ENCODE assay signal across 27 cellular contexts in genomic region chrX:9390121-9390520, GRCh38.
"Had no signal": no experiment of that assay in that cellular context is flagged by ENCODE, and none has a peak within 500 bp of the region (broad histone marks: within the 10 kb centered on the region; RNA-seq: fewer than 3 reads in every experiment).

No MANE protein-coding gene starts in this region.

- H3K36me3 ChIP-seq: adrenal gland, ascending aorta, esophagus squamous epithelium, left ventricle myocardium inferior, neutrophil, right lobe of liver, uterus, WERI-Rb-1 had no signal

- H3K27me3 ChIP-seq: adrenal gland, ascending aorta, esophagus squamous epithelium, neutrophil, right lobe of liver, uterus had no signal

- H3K27ac ChIP-seq: adrenal gland, ascending aorta, epithelial cell of prostate, esophagus squamous epithelium, left ventricle myocardium inferior, neutrophil, right lobe of liver, uterus, WERI-Rb-1 had no signal

- H3K4me3 ChIP-seq: adrenal gland, ascending aorta, esophagus squamous epithelium, left ventricle myocardium inferior, lung, mucosa of descending colon, right lobe of liver, uterus had no signal

- DNase-seq: activated CD4-positive, alpha-beta T cell treated with anti-CD3 and anti-CD28 coated beads for 48 hours; activated CD4-positive, alpha-beta T cell treated with anti-CD3 and anti-CD28 coated beads, Interleukin-2, amount 50 U/mL, for 48 hours; activated CD8-positive, alpha-beta memory T cell treated with anti-CD3 and anti-CD28 coated beads for 24 hours; activated effector memory CD4-positive, alpha-beta T cell treated with anti-CD3 and anti-CD28 coated beads, Interleukin-2, amount 50 U/mL, for 16 hours; activated naive CD4-positive, alpha-beta T cell treated with anti-CD3 and anti-CD28 coated beads for 36 hours; activated naive CD8-positive, alpha-beta T cell treated with anti-CD3 and anti-CD28 coated beads for 36 hours; activated T-cell treated with anti-CD3 and anti-CD28 coated beads, Interleukin-2, amount 50 U/mL, for 1 hour; adrenal gland; central memory CD4-positive, alpha-beta T cell; esophagus squamous epithelium; left ventricle myocardium inferior; mesendoderm; mucosa of descending colon; nephron progenitor cell; right lobe of liver; small intestine; stimulated activated CD4-positive, alpha-beta T cell treated with anti-CD3 and anti-CD28 coated beads, Interleukin-4, amount 100 ng/mL, for 24 hours; substantia nigra; T-helper 9 cell; uterus; WERI-Rb-1 had no signal

- ATAC-seq: activated CD4-positive, CD25-positive, alpha-beta regulatory T cell treated with anti-CD3 and anti-CD28 coated beads, Interleukin-2, amount 50 U/mL, for 24 hours; right lobe of liver; stimulated activated effector memory CD8-positive, alpha-beta T cell treated with anti-CD3 and anti-CD28 coated beads, Interleukin-12 subunit alpha, Interleukin-12 subunit beta, amount 100 ng/mL, for 72 hours had no signal

- H3K4me1 ChIP-seq: adrenal gland, ascending aorta, esophagus squamous epithelium, left ventricle myocardium inferior, right lobe of liver, uterus had no signal

- H3K9me3 ChIP-seq: esophagus squamous epithelium, left ventricle myocardium inferior, mucosa of descending colon, neutrophil, right lobe of liver had no signal
